In the genomic region with DNA sequence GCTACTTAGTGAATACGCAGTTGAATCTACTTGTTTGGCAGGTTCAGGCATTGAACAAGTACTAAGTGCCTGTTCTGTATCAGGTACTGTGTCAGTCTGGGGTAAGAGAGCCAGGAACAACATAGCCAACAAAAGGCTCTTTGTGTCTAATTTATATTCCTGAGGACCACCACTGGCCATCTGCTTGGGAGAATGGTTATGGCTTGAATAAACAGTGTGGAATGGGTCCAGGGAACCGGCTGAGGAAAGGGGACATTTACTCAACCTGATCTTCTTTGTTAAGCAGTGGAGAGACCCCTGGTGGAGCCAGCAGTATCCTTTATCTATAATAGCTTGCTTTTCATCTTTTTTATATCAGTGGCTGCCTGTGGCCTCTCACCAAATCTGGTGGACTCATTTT, we compare ENCODE assay signal across 10 cellular contexts. TPM values are rescaled to one million over a fixed set of nuclear protein-coding genes. Genes with fewer than 3 reads are reported as not detected.
DNase-seq lines count a peak whose midpoint lies in the region; ATAC-seq and TF ChIP-seq lines count a peak whose summit lies in the region.
"Had no signal": no experiment of that assay in that cellular context is flagged by ENCODE, and none has a peak within 500 bp of the region (broad histone marks: within the 10 kb centered on the region; RNA-seq: fewer than 3 reads in every experiment).

No MANE protein-coding gene starts in this region.

- no peak overlapping the region for H2BK12ac ChIP-seq in mesenchymal stem cell (ENCODE audit: low read length in 2 of 2)

- H3K9me3 ChIP-seq in mesenchymal stem cell (ENCODE audit: control insufficient read depth, low read length): no peaks in the 10 kb centered on the region
- no peaks in the 10 kb centered on the region for H3K9me3 ChIP-seq in sigmoid colon

- H3K4me2 ChIP-seq in mesenchymal stem cell (ENCODE audit: low read length, poor library complexity, severe bottlenecking): no peak overlapping the region

- no peak for TF ChIP-seq EP300 in sigmoid colon (IDR thresholded peaks at IDR 0.05)

- CTCF ChIA-PET in WTC11 (lab: Charles Lee): interaction anchor here (0.6 to 1.9 kb wide), 11 partner anchors 18 to 134 kb away, joined by 3 to 14 read pairs (median 4); a partner anchor contains a TSS

- ATAC-seq in WTC11 (peak; percentile 56), GM18498 (IDR thresholded peaks at IDR 0.05; ENCODE audit: unreplicated experiment) (no peak)

- no peak overlapping the region for H3K27ac Mint-ChIP-seq in WTC11

- H3K4me3 Mint-ChIP-seq in WTC11: no peak overlapping the region

- H4K8ac ChIP-seq in mesenchymal stem cell (ENCODE audit: low read length): no peak overlapping the region

- peaks cover 10% of the 10 kb centered on the region for H3K79me1 ChIP-seq in mesenchymal stem cell (replicated peaks; ENCODE audit: low read length, poor library complexity, severe bottlenecking)

- peaks cover 5% of the 10 kb centered on the region for H3K9me3 Mint-ChIP-seq in WTC11

- H4K91ac ChIP-seq in mesenchymal stem cell (ENCODE audit: low read length): no peak overlapping the region

- 64% methylated on average over 2 of the region's 2 CpGs for WGBS in mesenchymal stem cell
- WGBS in sigmoid colon, 2 donors: 24 to 59% methylated on average over 2 of the region's 2 CpGs

- no peaks in the 10 kb centered on the region for H3K27me3 Mint-ChIP-seq in WTC11 (ENCODE audit: low read depth)

- no peak overlapping the region for H3K23ac ChIP-seq in mesenchymal stem cell (ENCODE audit: low read length in 2 of 2)

- H3K36me3 Mint-ChIP-seq in WTC11: peaks cover 7% of the 10 kb centered on the region

- no peak overlapping the region for H2AK5ac ChIP-seq in mesenchymal stem cell (ENCODE audit: low read length, severe bottlenecking)

- H3K4me1 Mint-ChIP-seq in WTC11: peaks cover 23% of the 10 kb centered on the region

- H3K14ac ChIP-seq in mesenchymal stem cell (ENCODE audit: low read length in 2 of 2): no peak overlapping the region

- DNase-seq in DMS 273 treated with DMSO at 0.1 percent for 48 hours (lab: John Stamatoyannopoulos, UW) (peak; percentile 58), NCI-H1436 (lab: John Stamatoyannopoulos, UW) (peak; percentile 5), WTC11 (ENCODE audit: low spot score) (no peak), mesenchymal stem cell (peak; percentile 15), NCI-H226 (no peak), sigmoid colon (no peak)
- DNase-seq in effector CD8-positive, alpha-beta T cell (lab: John Stamatoyannopoulos, UW): no peak
- DNase-seq: activated gamma-delta T cell; effector memory CD4-positive, alpha-beta T cell had no signal

- no peak overlapping the region for H3K4me3 ChIP-seq in mesenchymal stem cell (ENCODE audit: insufficient read depth in 1 of 2, low read depth in 1 of 2, low read length in 2 of 2)
- H3K4me3 ChIP-seq in sigmoid colon: no peak overlapping the region

- POLR2A ChIA-PET in WTC11 (lab: Charles Lee): no interaction called here

- TF ChIP-seq CTCF in WTC11 (IDR thresholded peaks at IDR 0.05) (no peak), sigmoid colon (IDR thresholded peaks at IDR 0.05) (no peak)

- no peak overlapping the region for H2BK15ac ChIP-seq in mesenchymal stem cell (ENCODE audit: low read depth, poor library complexity, severe bottlenecking)

- H3K9ac ChIP-seq in mesenchymal stem cell (ENCODE audit: low read length): peak overlapping the region; percentile 3

- H2BK5ac ChIP-seq in mesenchymal stem cell (ENCODE audit: low read depth, low read length, poor library complexity, severe bottlenecking): no peak overlapping the region

- H2BK120ac ChIP-seq in mesenchymal stem cell (ENCODE audit: low read depth, low read length): no peak overlapping the region

- H3K4me1 ChIP-seq in mesenchymal stem cell (ENCODE audit: control insufficient read depth, insufficient read depth, low read depth, low read length) (peaks cover 3% of the 10 kb centered on the region), sigmoid colon (peaks cover 0 to 28% (median 12%) of the 10 kb centered on the region in 4 donors)

- H3K27ac ChIP-seq in mesenchymal stem cell (ENCODE audit: low read length, poor library complexity, severe bottlenecking) (no peak overlapping the region), sigmoid colon (peak overlapping the region in 2 of 4 donors; percentile 7 to 25)

- intact Hi-C loops in sigmoid colon (cut with DNase I): no loop called here

- H3K18ac ChIP-seq in mesenchymal stem cell (ENCODE audit: low read depth in 1 of 2, low read length in 2 of 2): no peak overlapping the region

- no peak overlapping the region for H3K4ac ChIP-seq in mesenchymal stem cell (ENCODE audit: low read depth in 1 of 2, low read length in 2 of 2)

- H3K36me3 ChIP-seq in mesenchymal stem cell (ENCODE audit: control insufficient read depth in 1 of 2, insufficient read depth in 2 of 2, low read depth in 1 of 2, low read length in 2 of 2): no peaks in the 10 kb centered on the region
- H3K36me3 ChIP-seq in sigmoid colon: no peaks in the 10 kb centered on the region

- no peak overlapping the region for H2AFZ ChIP-seq in mesenchymal stem cell (ENCODE audit: low read depth, low read length)

- H3K27me3 ChIP-seq in mesenchymal stem cell (ENCODE audit: control insufficient read depth in 1 of 2, insufficient read depth in 1 of 2, low read length in 2 of 2): no peaks in the 10 kb centered on the region
- no peaks in the 10 kb centered on the region for H3K27me3 ChIP-seq in sigmoid colon

- TF ChIP-seq POLR2A in sigmoid colon (IDR thresholded peaks at IDR 0.05): no peak

TF ChIP-seq in WTC11, 78 proteins besides CTCF, POLR2A, EP300 and RAD21:
- TF ChIP-seq NR2C2 (CRISPR knock-in tag; IDR thresholded peaks at IDR 0.05): no peak
- 0 out of 2 replicates have a peak, but pooled peaks have one; percentile 26 for TF ChIP-seq GTF2I (CRISPR knock-in tag; conservative IDR thresholded peaks at IDR 0.05)
- no peak for TF ChIP-seq FOXJ3 (CRISPR knock-in tag; IDR thresholded peaks at IDR 0.05; ENCODE audit: borderline replicate concordance)
- TF ChIP-seq EMX1 (CRISPR knock-in tag; IDR thresholded peaks at IDR 0.05): no peak
- no peak for TF ChIP-seq ZNF121 (CRISPR knock-in tag; IDR thresholded peaks at IDR 0.05)
TF ChIP-seq in WTC11: peak in this region for 1.

RNA-seq across cellular contexts. Expression of a gene that starts 38.6 kb away (rescaled TPM):
- total RNA-seq in WTC11 (2021) (76.1 to 80.3 TPM (median 79.2 TPM) in 3 replicates), sigmoid colon (10 to 100 TPM in 3 of 4 donors, 1 to 10 TPM in 1; 8.6 to 19.3 (median 15.1) TPM)
- polyA plus RNA-seq in mesenchymal stem cell (2013, experiment 1 of 2): 6.9 TPM
- polyA plus RNA-seq in mesenchymal stem cell (2013, experiment 2 of 2): 6.9 TPM
- polyA plus RNA-seq in sigmoid colon: 10 to 100 TPM in 1 of 3 donors, 1 to 10 TPM in 2; 6.6 to 24.1 (median 9.5) TPM

Comparison
In these comparisons a context has a peak if more than half of its experiments do, and no peak if none do; other contexts are left out.
1. DNase-seq: peak in DMS 273 treated with DMSO at 0.1 percent for 48 hours (single experiment), NCI-H1436 (single experiment) and mesenchymal stem cell (single experiment); none in WTC11 (single experiment), NCI-H226 (single experiment), effector CD8-positive, alpha-beta T cell (single experiment) and sigmoid colon (single experiment).